Comparison of ENCODE assay signal across 16 cellular contexts in genomic region chr12:92000587-92000986, GRCh38.
"Had no signal": no experiment of that assay in that cellular context is flagged by ENCODE, and none has a peak within 500 bp of the region (broad histone marks: within the 10 kb centered on the region; RNA-seq: fewer than 3 reads in every experiment).

No MANE protein-coding gene starts in this region.

- H3K4me3 ChIP-seq: colonic mucosa, gastrocnemius medialis, heart right ventricle had no signal

- H3K36me3 Mint-ChIP-seq: type B pancreatic cell had no signal

- H3K9me3 Mint-ChIP-seq: type B pancreatic cell had no signal

- H3K27ac ChIP-seq: colonic mucosa, gastrocnemius medialis, heart right ventricle had no signal

- DNase-seq: activated CD4-positive, alpha-beta T cell treated with anti-CD3 and anti-CD28 coated beads, Interleukin-2, amount 50 U/mL, for 1 hour; activated naive CD4-positive, alpha-beta T cell treated with anti-CD3 and anti-CD28 coated beads, Interleukin-2, amount 50 U/mL, for 16 hours; activated T-cell treated with anti-CD3 and anti-CD28 coated beads for 4 hours; amniotic stem cell; colonic mucosa; gastrocnemius medialis; heart right ventricle; islet precursor cell; mesendoderm; posterior cingulate gyrus; substantia nigra had no signal

- H3K27me3 Mint-ChIP-seq: type B pancreatic cell had no signal

- H3K9me3 ChIP-seq: colonic mucosa, gastrocnemius medialis had no signal

- H3K27ac Mint-ChIP-seq: T-helper 1 cell treated with Interleukin-12 subunit alpha and Interleukin-12 subunit beta and Interleukin-4 antibody, amounts not matched to agents 30 μg/mL and 1 μg/mL, for 36 hours; type B pancreatic cell; WTC11 had no signal

- H3K36me3 ChIP-seq: colonic mucosa, gastrocnemius medialis, heart right ventricle had no signal

- H3K4me1 ChIP-seq: colonic mucosa, gastrocnemius medialis had no signal

- H3K27me3 ChIP-seq: colonic mucosa, gastrocnemius medialis, heart right ventricle had no signal

- H3K4me3 Mint-ChIP-seq: T-helper 1 cell treated with Interleukin-12 subunit alpha and Interleukin-12 subunit beta and Interleukin-4 antibody, amounts not matched to agents 30 μg/mL and 1 μg/mL, for 36 hours; type B pancreatic cell; WTC11 had no signal

- ATAC-seq: gastrocnemius medialis, heart right ventricle, left lobe of liver, SK-N-SH treated with all-trans-retinoic acid at 6 μM for 48 hours, WTC11 had no signal
